ENCODE assay signal across 17 cellular contexts in the genomic region with DNA sequence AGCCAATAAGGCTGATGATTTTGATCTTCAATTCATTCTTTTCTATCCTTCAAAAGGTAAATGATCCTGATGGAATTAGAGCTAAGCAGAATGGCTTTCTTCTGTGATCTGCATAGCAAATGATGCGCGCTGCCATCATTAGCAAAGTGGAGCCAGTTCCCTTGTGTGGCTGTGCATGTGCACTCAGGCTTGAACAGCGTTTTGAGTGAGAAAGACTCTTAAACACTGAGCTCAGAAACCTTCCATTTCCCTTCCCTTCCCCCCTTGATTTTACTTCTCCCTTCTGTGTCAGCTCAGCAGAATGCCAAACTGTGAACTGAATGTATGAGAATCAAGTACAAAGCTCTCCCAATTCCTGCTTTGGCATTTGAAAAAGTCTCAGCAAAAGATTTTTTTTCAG.
A peak's percentile ranks its signal among the peaks of the same experiment; 100 is the strongest.
DNase-seq lines count a peak whose midpoint lies in the region; ATAC-seq, FAIRE-seq and TF ChIP-seq lines count a peak whose summit lies in the region.
"Had no signal": no experiment of that assay in that cellular context is flagged by ENCODE, and none has a peak within 500 bp of the region (broad histone marks: within the 10 kb centered on the region; RNA-seq: fewer than 3 reads in every experiment).

No MANE protein-coding gene starts in this region.

- no peak for TF ChIP-seq RAD21 in GM12878 (IDR thresholded peaks at IDR 0.05; ENCODE audit: insufficient read depth, low read depth, low read length)

- TF ChIP-seq CTCF in GM12878 (IDR thresholded peaks at IDR 0.05 in 2 of 3, conservative IDR thresholded peaks at IDR 0.05 in 1 of 3; ENCODE audit: control insufficient read depth in 2 of 3, extremely low read depth in 1 of 3, insufficient read depth in 1 of 3, low read depth in 3 of 3, low read length in 3 of 3), result no peak
- TF ChIP-seq CTCF in thyroid gland (IDR thresholded peaks at IDR 0.05), result no peak

- no peak for FAIRE-seq in GM12878 (lab: Jason Lieb, UNC)

- no peaks in the 10 kb centered on the region for H3K36me3 ChIP-seq in GM12878 (ENCODE audit: control insufficient read depth in 2 of 2, insufficient read depth in 2 of 2, low read length in 1 of 2)
- H3K36me3 ChIP-seq in thyroid gland, result no peaks in the 10 kb centered on the region
- H3K36me3 ChIP-seq: breast epithelium, upper lobe of left lung had no signal

- RAD21 ChIA-PET in GM12878 (lab: Charles Lee; ENCODE audit: unreplicated experiment), result no interaction called here

- no peaks in the 10 kb centered on the region for H4K20me1 ChIP-seq in GM12878 (ENCODE audit: control insufficient read depth, insufficient read depth)

- H3K79me2 ChIP-seq in GM12878 (ENCODE audit: control insufficient read depth, insufficient read depth, low read length), result no peaks in the 10 kb centered on the region

- H3K9me3 ChIP-seq in GM12878 (replicated peaks; ENCODE audit: control insufficient read depth, insufficient read depth, low read length), result no peaks in the 10 kb centered on the region
- H3K9me3 ChIP-seq in thyroid gland, result no peaks in the 10 kb centered on the region
- H3K9me3 ChIP-seq: breast epithelium, SK-N-SH, upper lobe of left lung had no signal

- no peak overlapping the region for H3K9ac ChIP-seq in GM12878 (ENCODE audit: control insufficient read depth, insufficient read depth, low read length)
- H3K9ac ChIP-seq: GM23248, SK-N-SH had no signal

- no peak for DNase-seq in GM12878 (ENCODE audit: low read depth, low spot score)
- peak; percentile 52 to 58 for DNase-seq in thyroid gland
- no peak for DNase-seq in activated CD8-positive, alpha-beta memory T cell treated with anti-CD3 and anti-CD28 coated beads for 24 hours
- DNase-seq in NCI-H2171 treated with DMSO at 0.1 percent for 48 hours (lab: John Stamatoyannopoulos, UW), result no peak
- DNase-seq in OCI-M2 (lab: John Stamatoyannopoulos, UW; ENCODE audit: unreplicated experiment), result no peak
- DNase-seq: activated naive CD4-positive, alpha-beta T cell treated with anti-CD3 and anti-CD28 coated beads, Interleukin-2, amount 50 U/mL, for 16 hours; effector CD4-positive, alpha-beta T cell; GM23248; natural killer cell; NCI-H1048; NCI-H2227 treated with DMSO at 0.1 percent for 48 hours; SK-N-SH; stimulated activated CD4-positive, alpha-beta T cell treated with anti-CD3 and anti-CD28 coated beads, Interleukin-4, amount 100 ng/mL, for 24 hours; upper lobe of left lung had no signal

- no peak for TF ChIP-seq EP300 in GM12878 (IDR thresholded peaks at IDR 0.05; ENCODE audit: borderline replicate concordance in 1 of 2, control insufficient read depth in 1 of 2, low read depth in 2 of 2, low read length in 2 of 2)

- SMC1A ChIA-PET in GM12878 (lab: Charles Lee; ENCODE audit: uncharacterized antibody, unreplicated experiment), result interaction anchor here (0.9 to 1.2 kb wide), 3 partner anchors 9 to 32 kb away, joined by 3 read pairs; no protein-coding TSS in a partner anchor

- H3K4me3 ChIP-seq in GM12878 (no peak overlapping the region), thyroid gland (replicated peaks in 1 of 3) (no peak overlapping the region)
- H3K4me3 ChIP-seq: breast epithelium, GM23248, upper lobe of left lung had no signal

- CTCF ChIA-PET in GM12878 (lab: Yijun Ruan, JAX), result interaction anchor here (1.1 to 1.3 kb wide), 2 partner anchors 10 to 14 kb away, joined by 4 to 5 read pairs; no protein-coding TSS in a partner anchor

- BruUV-seq in GM12878 (replicated peaks; lab: Mats Ljungman, UMichigan), result no TSS peak

- H3K27me3 ChIP-seq in GM12878 (replicated peaks in 1 of 2; ENCODE audit: control insufficient read depth in 2 of 2, insufficient read depth in 2 of 2, low read length in 1 of 2) (no peaks in the 10 kb centered on the region), thyroid gland (no peaks in the 10 kb centered on the region)
- H3K27me3 ChIP-seq: breast epithelium, upper lobe of left lung had no signal

- intact Hi-C loops in GM12878 (cut with micrococcal nuclease; ENCODE audit: unreplicated experiment), result no loop called here
- intact Hi-C loops in thyroid gland (cut with DNase I), result no loop called here

- 15% methylated on average over 3 of the region's 3 CpGs for WGBS in GM12878 (ENCODE audit: insufficient coverage, insufficient replicate concordance, low lambda C conversion rate, missing lambda C conversion rate)
- WGBS in thyroid gland, 2 donors, result 32 to 39% methylated on average over 3 of the region's 3 CpGs

- H2AFZ ChIP-seq in GM12878 (ENCODE audit: control insufficient read depth, low read depth, low read length), result no peak overlapping the region
- H2AFZ ChIP-seq: GM23248 had no signal

- no peak overlapping the region for H3K4me2 ChIP-seq in GM12878 (ENCODE audit: control insufficient read depth, insufficient read depth)
- H3K4me2 ChIP-seq: SK-N-SH had no signal

- H3K27ac ChIP-seq in GM12878 (ENCODE audit: control insufficient read depth, insufficient read depth), result no peak overlapping the region
- peak overlapping the region in 2 of 3 donors; percentile 26 to 48 for H3K27ac ChIP-seq in thyroid gland
- H3K27ac ChIP-seq: breast epithelium, GM23248, upper lobe of left lung had no signal

- ATAC-seq in GM21723 (IDR thresholded peaks at IDR 0.05; ENCODE audit: unreplicated experiment), result peak; percentile 61
- peak; percentile 44 for ATAC-seq in HG03520 (IDR thresholded peaks at IDR 0.05; ENCODE audit: unreplicated experiment)
- peak; percentile 52 for ATAC-seq in GM12878
- ATAC-seq: natural killer cell had no signal

- H3K4me1 ChIP-seq in GM12878 (ENCODE audit: control insufficient read depth, insufficient read depth, low read length), result no peaks in the 10 kb centered on the region
- H3K4me1 ChIP-seq in thyroid gland, result peaks cover 0 to 16% of the 10 kb centered on the region in 2 donors
- H3K4me1 ChIP-seq: breast epithelium, upper lobe of left lung had no signal

- POLR2A ChIA-PET in GM12878 (lab: Charles Lee), result no interaction called here

- TF ChIP-seq POLR2A in GM12878 (IDR thresholded peaks at IDR 0.05; ENCODE audit: low read depth, low read length), result no peak
- no peak for TF ChIP-seq POLR2A in thyroid gland (IDR thresholded peaks at IDR 0.05)

- in situ Hi-C loops in GM12878 (cut with MboI), result no loop called here

TF ChIP-seq in GM12878, 131 proteins besides CTCF, POLR2A, EP300 and RAD21 (continues in another document):
- TF ChIP-seq, protein P1, sequence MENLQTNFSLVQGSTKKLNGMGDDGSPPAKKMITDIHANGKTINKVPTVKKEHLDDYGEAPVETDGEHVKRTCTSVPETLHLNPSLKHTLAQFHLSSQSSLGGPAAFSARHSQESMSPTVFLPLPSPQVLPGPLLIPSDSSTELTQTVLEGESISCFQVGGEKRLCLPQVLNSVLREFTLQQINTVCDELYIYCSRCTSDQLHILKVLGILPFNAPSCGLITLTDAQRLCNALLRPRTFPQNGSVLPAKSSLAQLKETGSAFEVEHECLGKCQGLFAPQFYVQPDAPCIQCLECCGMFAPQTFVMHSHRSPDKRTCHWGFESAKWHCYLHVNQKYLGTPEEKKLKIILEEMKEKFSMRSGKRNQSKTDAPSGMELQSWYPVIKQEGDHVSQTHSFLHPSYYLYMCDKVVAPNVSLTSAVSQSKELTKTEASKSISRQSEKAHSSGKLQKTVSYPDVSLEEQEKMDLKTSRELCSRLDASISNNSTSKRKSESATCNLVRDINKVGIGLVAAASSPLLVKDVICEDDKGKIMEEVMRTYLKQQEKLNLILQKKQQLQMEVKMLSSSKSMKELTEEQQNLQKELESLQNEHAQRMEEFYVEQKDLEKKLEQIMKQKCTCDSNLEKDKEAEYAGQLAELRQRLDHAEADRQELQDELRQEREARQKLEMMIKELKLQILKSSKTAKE (IDR thresholded peaks at IDR 0.05; ENCODE audit: low read depth, poor library complexity, severe bottlenecking), result no peak
- TF ChIP-seq, protein P2, sequence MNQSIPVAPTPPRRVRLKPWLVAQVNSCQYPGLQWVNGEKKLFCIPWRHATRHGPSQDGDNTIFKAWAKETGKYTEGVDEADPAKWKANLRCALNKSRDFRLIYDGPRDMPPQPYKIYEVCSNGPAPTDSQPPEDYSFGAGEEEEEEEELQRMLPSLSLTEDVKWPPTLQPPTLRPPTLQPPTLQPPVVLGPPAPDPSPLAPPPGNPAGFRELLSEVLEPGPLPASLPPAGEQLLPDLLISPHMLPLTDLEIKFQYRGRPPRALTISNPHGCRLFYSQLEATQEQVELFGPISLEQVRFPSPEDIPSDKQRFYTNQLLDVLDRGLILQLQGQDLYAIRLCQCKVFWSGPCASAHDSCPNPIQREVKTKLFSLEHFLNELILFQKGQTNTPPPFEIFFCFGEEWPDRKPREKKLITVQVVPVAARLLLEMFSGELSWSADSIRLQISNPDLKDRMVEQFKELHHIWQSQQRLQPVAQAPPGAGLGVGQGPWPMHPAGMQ (IDR thresholded peaks at IDR 0.05; ENCODE audit: borderline replicate concordance), result no peak
- TF ChIP-seq, protein P3, sequence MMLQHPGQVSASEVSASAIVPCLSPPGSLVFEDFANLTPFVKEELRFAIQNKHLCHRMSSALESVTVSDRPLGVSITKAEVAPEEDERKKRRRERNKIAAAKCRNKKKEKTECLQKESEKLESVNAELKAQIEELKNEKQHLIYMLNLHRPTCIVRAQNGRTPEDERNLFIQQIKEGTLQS (IDR thresholded peaks at IDR 0.05; ENCODE audit: borderline replicate concordance, extremely low read depth, low read depth, low read length), result no peak
- TF ChIP-seq JUND (IDR thresholded peaks at IDR 0.05; ENCODE audit: low read depth, low read length) (no peak), ZNF384 (IDR thresholded peaks at IDR 0.05; ENCODE audit: borderline replicate concordance, low read depth, low read length) (no peak), RAD51 (IDR thresholded peaks at IDR 0.05) (no peak)

Comparison
In these comparisons a context has a peak if more than half of its experiments do, and no peak if none do; other contexts are left out.
1. DNase-seq: peak in thyroid gland (2 of 2); none in GM12878 (single experiment), activated CD8-positive, alpha-beta memory T cell treated with anti-CD3 and anti-CD28 coated beads for 24 hours (single experiment), NCI-H2171 treated with DMSO at 0.1 percent for 48 hours (single experiment) and OCI-M2 (single experiment).
2. Peak in every context shown above with its lines, with median percentiles within 50 percentile points of each other: ATAC-seq.